In the genomic region with DNA sequence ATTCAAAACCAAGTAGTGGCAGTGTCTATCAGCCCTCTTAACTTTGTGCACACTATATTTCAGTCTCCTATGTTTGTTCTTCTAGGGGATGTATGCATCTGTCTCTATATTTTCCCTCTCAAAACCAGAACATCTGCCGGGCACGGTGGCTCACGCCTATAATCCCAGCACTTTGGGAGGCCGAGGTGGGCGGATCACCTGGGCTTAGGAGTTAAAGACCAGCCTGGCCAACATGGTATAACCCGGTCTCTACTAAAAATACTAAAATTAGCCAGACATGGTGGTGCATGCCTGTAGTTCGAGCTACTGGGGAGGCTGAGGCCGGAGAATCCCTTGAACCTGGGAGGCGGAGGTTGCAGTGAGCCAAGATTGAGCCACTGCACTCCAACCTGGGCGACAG, we compare ENCODE assay signal across 25 cellular contexts.
"Had no signal": no experiment of that assay in that cellular context is flagged by ENCODE, and none has a peak within 500 bp of the region (broad histone marks: within the 10 kb centered on the region; RNA-seq: fewer than 3 reads in every experiment).

No MANE protein-coding gene starts in this region.

- DNase-seq: activated CD4-positive, alpha-beta memory T cell treated with anti-CD3 and anti-CD28 coated beads for 36 hours; activated CD4-positive, alpha-beta T cell treated with anti-CD3 and anti-CD28 coated beads for 36 hours; activated CD4-positive, alpha-beta T cell treated with anti-CD3 and anti-CD28 coated beads, Interleukin-2, amount 10 ng/mL, durations not matched to agents 24 days and 14 days; activated CD4-positive, CD25-positive, alpha-beta regulatory T cell; activated CD4-positive, CD25-positive, alpha-beta regulatory T cell treated with anti-CD3 and anti-CD28 coated beads, Interleukin-2, amount 50 U/mL, for 72 hours; activated CD8-positive, alpha-beta T cell treated with anti-CD3 and anti-CD28 coated beads, Interleukin-2, amount 10 ng/mL, durations not matched to agents 7 days and 5 days; activated effector memory CD4-positive, alpha-beta T cell treated with Interleukin-2 at 50 U/mL for 16 hours; activated gamma-delta T cell treated with Interleukin-2 at 50 U/mL for 16 hours; activated naive CD4-positive, alpha-beta T cell treated with anti-CD3 and anti-CD28 coated beads, Interleukin-2, amount 50 U/mL, for 16 hours; activated naive CD4-positive, alpha-beta T cell treated with Interleukin-2 at 50 U/mL for 16 hours; activated T-cell treated with anti-CD3 and anti-CD28 coated beads, Interleukin-2, amount 50 U/mL, for 4 hours; amniotic stem cell; anterior cingulate cortex; brain microvascular endothelial cell; cortex of kidney; dermis blood vessel endothelial cell; effector CD4-positive, alpha-beta T cell; effector memory CD8-positive, alpha-beta T cell; foreskin fibroblast; head of caudate nucleus; T-helper 2 cell had no signal

- H3K4me3 Mint-ChIP-seq: activated CD4-positive, alpha-beta memory T cell treated with anti-CD3 and anti-CD28 coated beads for 36 hours; activated CD4-positive, alpha-beta T cell treated with anti-CD3 and anti-CD28 coated beads for 36 hours; activated CD4-positive, alpha-beta T cell treated with anti-CD3 and anti-CD28 coated beads, Interleukin-2, amount 10 ng/mL, durations not matched to agents 24 days and 14 days; activated CD8-positive, alpha-beta T cell treated with anti-CD3 and anti-CD28 coated beads, Interleukin-2, amount 10 ng/mL, durations not matched to agents 7 days and 5 days; activated naive CD8-positive, alpha-beta T cell; activated T-cell treated with anti-CD3 and anti-CD28 coated beads, Interleukin-2, amount 50 U/mL, for 4 hours; activated T-helper 17 cell treated with anti-CD3 and anti-CD28 coated beads, Interleukin-2, amount 50 U/mL, for 72 hours; central memory CD8-positive, alpha-beta T cell; effector memory CD8-positive, alpha-beta T cell had no signal

- H3K36me3 Mint-ChIP-seq: activated CD4-positive, alpha-beta memory T cell treated with anti-CD3 and anti-CD28 coated beads for 36 hours; activated naive CD8-positive, alpha-beta T cell had no signal

- H3K27me3 Mint-ChIP-seq: activated CD4-positive, alpha-beta memory T cell treated with anti-CD3 and anti-CD28 coated beads for 36 hours; activated CD4-positive, alpha-beta T cell treated with anti-CD3 and anti-CD28 coated beads for 36 hours; activated T-helper 17 cell treated with anti-CD3 and anti-CD28 coated beads, Interleukin-2, amount 50 U/mL, for 72 hours; effector memory CD8-positive, alpha-beta T cell had no signal

- H3K9me3 Mint-ChIP-seq: activated CD4-positive, alpha-beta memory T cell treated with anti-CD3 and anti-CD28 coated beads for 36 hours; activated CD4-positive, alpha-beta T cell treated with anti-CD3 and anti-CD28 coated beads, Interleukin-2, amount 10 ng/mL, durations not matched to agents 24 days and 14 days; activated T-cell treated with anti-CD3 and anti-CD28 coated beads, Interleukin-2, amount 50 U/mL, for 4 hours; activated T-helper 17 cell treated with anti-CD3 and anti-CD28 coated beads, Interleukin-2, amount 50 U/mL, for 72 hours; central memory CD8-positive, alpha-beta T cell; effector memory CD8-positive, alpha-beta T cell had no signal

- H3K4me1 Mint-ChIP-seq: activated CD4-positive, alpha-beta T cell treated with anti-CD3 and anti-CD28 coated beads for 36 hours; activated T-helper 17 cell treated with anti-CD3 and anti-CD28 coated beads, Interleukin-2, amount 50 U/mL, for 72 hours; central memory CD8-positive, alpha-beta T cell had no signal

- H3K27ac Mint-ChIP-seq: activated CD4-positive, alpha-beta memory T cell treated with anti-CD3 and anti-CD28 coated beads for 36 hours; activated CD4-positive, alpha-beta T cell treated with anti-CD3 and anti-CD28 coated beads for 36 hours; activated CD4-positive, alpha-beta T cell treated with anti-CD3 and anti-CD28 coated beads, Interleukin-2, amount 10 ng/mL, durations not matched to agents 24 days and 14 days; activated CD8-positive, alpha-beta T cell treated with anti-CD3 and anti-CD28 coated beads, Interleukin-2, amount 10 ng/mL, durations not matched to agents 7 days and 5 days; activated naive CD8-positive, alpha-beta T cell; activated T-helper 17 cell treated with anti-CD3 and anti-CD28 coated beads, Interleukin-2, amount 50 U/mL, for 72 hours; effector memory CD8-positive, alpha-beta T cell had no signal

- H3K27ac ChIP-seq: brain microvascular endothelial cell, epithelial cell of prostate had no signal

- ATAC-seq: activated CD4-positive, alpha-beta T cell treated with anti-CD3 and anti-CD28 coated beads for 36 hours; activated CD8-positive, alpha-beta T cell treated with anti-CD3 and anti-CD28 coated beads, Interleukin-2, amount 10 ng/mL, durations not matched to agents 7 days and 5 days; activated T-cell treated with anti-CD3 and anti-CD28 coated beads, Interleukin-2, amount 50 U/mL, for 4 hours; activated T-helper 17 cell treated with anti-CD3 and anti-CD28 coated beads, Interleukin-2, amount 50 U/mL, for 72 hours; effector memory CD8-positive, alpha-beta T cell had no signal
